16 cellular contexts compared by ENCODE assay signal in genomic region chr17:31556969-31557620, GRCh38.
"Had no signal": no experiment of that assay in that cellular context is flagged by ENCODE, and none has a peak within 500 bp of the region (broad histone marks: within the 10 kb centered on the region; RNA-seq: fewer than 3 reads in every experiment).

No MANE protein-coding gene starts in this region.

- H3K27me3 ChIP-seq: colonic mucosa, heart left ventricle, right lobe of liver, suprapubic skin had no signal

- H3K36me3 Mint-ChIP-seq: activated naive CD4-positive, alpha-beta T cell treated with anti-CD3 and anti-CD28 coated beads, Interleukin-2, amount 50 U/mL, for 72 hours; immature natural killer cell had no signal

- DNase-seq: activated CD4-positive, alpha-beta memory T cell treated with anti-CD3 and anti-CD28 coated beads, Interleukin-2, amount 10 ng/mL, durations not matched to agents 7 days and 5 days; activated CD4-positive, alpha-beta T cell treated with anti-CD3 and anti-CD28 coated beads for 36 hours; activated effector memory CD4-positive, alpha-beta T cell treated with Interleukin-2 at 50 U/mL for 16 hours; activated T-cell treated with anti-CD3 and anti-CD28 coated beads, Interleukin-2, amount 50 U/mL, for 24 hours; caudate nucleus; colonic mucosa; effector CD4-positive, alpha-beta T cell; immature natural killer cell; right lobe of liver; upper lobe of left lung had no signal

- ATAC-seq: activated CD4-positive, alpha-beta T cell treated with anti-CD3 and anti-CD28 coated beads for 36 hours; activated naive CD4-positive, alpha-beta T cell treated with anti-CD3 and anti-CD28 coated beads, Interleukin-2, amount 50 U/mL, for 72 hours; heart left ventricle; right lobe of liver had no signal

- FAIRE-seq: frontal cortex had no signal

- H3K4me3 Mint-ChIP-seq: activated CD4-positive, alpha-beta memory T cell treated with anti-CD3 and anti-CD28 coated beads, Interleukin-2, amount 10 ng/mL, durations not matched to agents 7 days and 5 days; activated CD4-positive, alpha-beta T cell treated with anti-CD3 and anti-CD28 coated beads for 36 hours; activated T-cell treated with anti-CD3 and anti-CD28 coated beads, Interleukin-2, amount 50 U/mL, for 24 hours; stimulated activated naive CD8-positive, alpha-beta T cell treated with anti-CD3 and anti-CD28 coated beads, Interleukin-15, Interleukin-2, amounts not matched to agents 100 ng/mL and 50 ng/mL, for 24 hours had no signal

- H3K36me3 ChIP-seq: colonic mucosa, heart left ventricle, right lobe of liver, suprapubic skin, upper lobe of left lung had no signal

- H3K9me3 ChIP-seq: colonic mucosa, heart left ventricle, right lobe of liver, suprapubic skin, upper lobe of left lung had no signal

- H3K27ac ChIP-seq: colonic mucosa, epithelial cell of prostate, heart left ventricle, right lobe of liver, suprapubic skin, upper lobe of left lung had no signal

- H3K9me3 Mint-ChIP-seq: activated CD4-positive, alpha-beta memory T cell treated with anti-CD3 and anti-CD28 coated beads, Interleukin-2, amount 10 ng/mL, durations not matched to agents 7 days and 5 days; activated naive CD4-positive, alpha-beta T cell treated with anti-CD3 and anti-CD28 coated beads, Interleukin-2, amount 50 U/mL, for 72 hours; activated T-cell treated with anti-CD3 and anti-CD28 coated beads, Interleukin-2, amount 50 U/mL, for 24 hours; immature natural killer cell; stimulated activated naive CD8-positive, alpha-beta T cell treated with anti-CD3 and anti-CD28 coated beads, Interleukin-15, Interleukin-2, amounts not matched to agents 100 ng/mL and 50 ng/mL, for 24 hours had no signal

- H3K27ac Mint-ChIP-seq: activated CD4-positive, alpha-beta memory T cell treated with anti-CD3 and anti-CD28 coated beads, Interleukin-2, amount 10 ng/mL, durations not matched to agents 7 days and 5 days; activated CD4-positive, alpha-beta T cell treated with anti-CD3 and anti-CD28 coated beads for 36 hours; activated naive CD4-positive, alpha-beta T cell treated with anti-CD3 and anti-CD28 coated beads, Interleukin-2, amount 50 U/mL, for 72 hours; activated T-cell treated with anti-CD3 and anti-CD28 coated beads, Interleukin-2, amount 50 U/mL, for 24 hours; immature natural killer cell; stimulated activated naive CD8-positive, alpha-beta T cell treated with anti-CD3 and anti-CD28 coated beads, Interleukin-15, Interleukin-2, amounts not matched to agents 100 ng/mL and 50 ng/mL, for 24 hours had no signal

- H3K4me3 ChIP-seq: colonic mucosa, heart left ventricle, right lobe of liver, suprapubic skin, upper lobe of left lung had no signal
